Comparison of ENCODE assay signal across 1 cellular context in the genomic region with DNA sequence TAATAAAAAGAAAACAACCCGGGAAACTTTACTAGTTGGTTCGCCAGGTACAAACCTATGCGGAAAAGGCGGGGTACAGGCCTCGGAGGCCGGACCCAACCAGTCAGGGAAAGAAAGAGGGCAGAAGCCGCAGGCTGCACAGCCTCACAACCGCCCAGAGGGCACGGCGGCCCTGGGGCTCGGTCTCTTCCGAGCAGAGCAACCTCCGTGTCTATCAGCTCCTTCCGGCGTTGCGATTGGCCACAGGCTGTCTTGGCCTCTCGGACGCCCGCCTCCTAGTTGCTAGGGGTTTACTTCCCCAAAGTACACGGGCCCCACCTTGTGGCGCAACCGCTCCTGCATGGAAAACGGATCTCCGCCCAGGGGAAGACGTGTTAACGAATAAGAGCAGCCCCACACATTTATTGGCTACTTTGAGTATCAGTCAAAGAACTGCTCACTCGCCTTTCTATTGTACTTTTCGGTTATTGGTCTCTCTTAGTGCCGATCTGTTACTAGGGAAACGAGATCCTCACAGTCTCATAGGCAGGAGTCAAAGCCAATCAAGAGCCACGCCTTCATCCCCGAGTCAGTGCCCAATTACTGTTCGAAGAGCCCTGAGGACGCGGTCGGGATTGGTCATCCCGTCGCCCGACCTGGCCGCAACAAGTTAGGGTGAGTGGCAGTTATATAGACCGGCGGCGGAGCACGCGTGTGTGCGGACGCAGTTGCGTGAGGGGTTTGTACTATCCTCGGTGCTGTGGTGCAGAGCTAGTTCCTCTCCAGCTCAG.
A peak's percentile ranks its signal among the peaks of the same experiment; 100 is the strongest.
TF ChIP-seq lines count a peak whose summit lies in the region.

A gene (plus strand): TSS at position 696 of the 770 bp plus-strand sequence. CDS start 14,667 bp downstream, outside the sequence.

TF ChIP-seq in GM23338, 12 proteins besides CTCF, POLR2A, EP300 and RAD21 (continued from another document):
- TF ChIP-seq, protein P1, sequence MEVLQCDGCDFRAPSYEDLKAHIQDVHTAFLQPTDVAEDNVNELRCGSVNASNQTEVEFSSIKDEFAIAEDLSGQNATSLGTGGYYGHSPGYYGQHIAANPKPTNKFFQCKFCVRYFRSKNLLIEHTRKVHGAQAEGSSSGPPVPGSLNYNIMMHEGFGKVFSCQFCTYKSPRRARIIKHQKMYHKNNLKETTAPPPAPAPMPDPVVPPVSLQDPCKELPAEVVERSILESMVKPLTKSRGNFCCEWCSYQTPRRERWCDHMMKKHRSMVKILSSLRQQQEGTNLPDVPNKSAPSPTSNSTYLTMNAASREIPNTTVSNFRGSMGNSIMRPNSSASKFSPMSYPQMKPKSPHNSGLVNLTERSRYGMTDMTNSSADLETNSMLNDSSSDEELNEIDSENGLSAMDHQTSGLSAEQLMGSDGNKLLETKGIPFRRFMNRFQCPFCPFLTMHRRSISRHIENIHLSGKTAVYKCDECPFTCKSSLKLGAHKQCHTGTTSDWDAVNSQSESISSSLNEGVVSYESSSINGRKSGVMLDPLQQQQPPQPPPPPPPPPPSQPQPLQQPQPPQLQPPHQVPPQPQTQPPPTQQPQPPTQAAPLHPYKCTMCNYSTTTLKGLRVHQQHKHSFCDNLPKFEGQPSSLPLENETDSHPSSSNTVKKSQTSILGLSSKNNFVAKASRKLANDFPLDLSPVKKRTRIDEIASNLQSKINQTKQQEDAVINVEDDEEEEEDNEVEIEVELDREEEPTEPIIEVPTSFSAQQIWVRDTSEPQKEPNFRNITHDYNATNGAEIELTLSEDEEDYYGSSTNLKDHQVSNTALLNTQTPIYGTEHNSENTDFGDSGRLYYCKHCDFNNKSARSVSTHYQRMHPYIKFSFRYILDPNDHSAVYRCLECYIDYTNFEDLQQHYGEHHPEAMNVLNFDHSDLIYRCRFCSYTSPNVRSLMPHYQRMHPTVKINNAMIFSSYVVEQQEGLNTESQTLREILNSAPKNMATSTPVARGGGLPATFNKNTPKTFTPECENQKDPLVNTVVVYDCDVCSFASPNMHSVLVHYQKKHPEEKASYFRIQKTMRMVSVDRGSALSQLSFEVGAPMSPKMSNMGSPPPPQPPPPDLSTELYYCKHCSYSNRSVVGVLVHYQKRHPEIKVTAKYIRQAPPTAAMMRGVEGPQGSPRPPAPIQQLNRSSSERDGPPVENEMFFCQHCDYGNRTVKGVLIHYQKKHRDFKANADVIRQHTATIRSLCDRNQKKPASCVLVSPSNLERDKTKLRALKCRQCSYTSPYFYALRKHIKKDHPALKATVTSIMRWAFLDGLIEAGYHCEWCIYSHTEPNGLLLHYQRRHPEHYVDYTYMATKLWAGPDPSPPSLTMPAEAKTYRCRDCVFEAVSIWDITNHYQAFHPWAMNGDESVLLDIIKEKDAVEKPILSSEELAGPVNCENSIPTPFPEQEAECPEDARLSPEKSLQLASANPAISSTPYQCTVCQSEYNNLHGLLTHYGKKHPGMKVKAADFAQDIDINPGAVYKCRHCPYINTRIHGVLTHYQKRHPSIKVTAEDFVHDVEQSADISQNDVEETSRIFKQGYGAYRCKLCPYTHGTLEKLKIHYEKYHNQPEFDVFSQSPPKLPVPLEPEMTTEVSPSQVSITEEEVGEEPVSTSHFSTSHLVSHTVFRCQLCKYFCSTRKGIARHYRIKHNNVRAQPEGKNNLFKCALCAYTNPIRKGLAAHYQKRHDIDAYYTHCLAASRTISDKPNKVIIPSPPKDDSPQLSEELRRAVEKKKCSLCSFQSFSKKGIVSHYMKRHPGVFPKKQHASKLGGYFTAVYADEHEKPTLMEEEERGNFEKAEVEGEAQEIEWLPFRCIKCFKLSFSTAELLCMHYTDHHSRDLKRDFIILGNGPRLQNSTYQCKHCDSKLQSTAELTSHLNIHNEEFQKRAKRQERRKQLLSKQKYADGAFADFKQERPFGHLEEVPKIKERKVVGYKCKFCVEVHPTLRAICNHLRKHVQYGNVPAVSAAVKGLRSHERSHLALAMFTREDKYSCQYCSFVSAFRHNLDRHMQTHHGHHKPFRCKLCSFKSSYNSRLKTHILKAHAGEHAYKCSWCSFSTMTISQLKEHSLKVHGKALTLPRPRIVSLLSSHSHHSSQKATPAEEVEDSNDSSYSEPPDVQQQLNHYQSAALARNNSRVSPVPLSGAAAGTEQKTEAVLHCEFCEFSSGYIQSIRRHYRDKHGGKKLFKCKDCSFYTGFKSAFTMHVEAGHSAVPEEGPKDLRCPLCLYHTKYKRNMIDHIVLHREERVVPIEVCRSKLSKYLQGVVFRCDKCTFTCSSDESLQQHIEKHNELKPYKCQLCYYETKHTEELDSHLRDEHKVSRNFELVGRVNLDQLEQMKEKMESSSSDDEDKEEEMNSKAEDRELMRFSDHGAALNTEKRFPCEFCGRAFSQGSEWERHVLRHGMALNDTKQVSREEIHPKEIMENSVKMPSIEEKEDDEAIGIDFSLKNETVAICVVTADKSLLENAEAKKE (CRISPR knock-in tag; IDR thresholded peaks at IDR 0.05): no peak
- TF ChIP-seq, protein P2, sequence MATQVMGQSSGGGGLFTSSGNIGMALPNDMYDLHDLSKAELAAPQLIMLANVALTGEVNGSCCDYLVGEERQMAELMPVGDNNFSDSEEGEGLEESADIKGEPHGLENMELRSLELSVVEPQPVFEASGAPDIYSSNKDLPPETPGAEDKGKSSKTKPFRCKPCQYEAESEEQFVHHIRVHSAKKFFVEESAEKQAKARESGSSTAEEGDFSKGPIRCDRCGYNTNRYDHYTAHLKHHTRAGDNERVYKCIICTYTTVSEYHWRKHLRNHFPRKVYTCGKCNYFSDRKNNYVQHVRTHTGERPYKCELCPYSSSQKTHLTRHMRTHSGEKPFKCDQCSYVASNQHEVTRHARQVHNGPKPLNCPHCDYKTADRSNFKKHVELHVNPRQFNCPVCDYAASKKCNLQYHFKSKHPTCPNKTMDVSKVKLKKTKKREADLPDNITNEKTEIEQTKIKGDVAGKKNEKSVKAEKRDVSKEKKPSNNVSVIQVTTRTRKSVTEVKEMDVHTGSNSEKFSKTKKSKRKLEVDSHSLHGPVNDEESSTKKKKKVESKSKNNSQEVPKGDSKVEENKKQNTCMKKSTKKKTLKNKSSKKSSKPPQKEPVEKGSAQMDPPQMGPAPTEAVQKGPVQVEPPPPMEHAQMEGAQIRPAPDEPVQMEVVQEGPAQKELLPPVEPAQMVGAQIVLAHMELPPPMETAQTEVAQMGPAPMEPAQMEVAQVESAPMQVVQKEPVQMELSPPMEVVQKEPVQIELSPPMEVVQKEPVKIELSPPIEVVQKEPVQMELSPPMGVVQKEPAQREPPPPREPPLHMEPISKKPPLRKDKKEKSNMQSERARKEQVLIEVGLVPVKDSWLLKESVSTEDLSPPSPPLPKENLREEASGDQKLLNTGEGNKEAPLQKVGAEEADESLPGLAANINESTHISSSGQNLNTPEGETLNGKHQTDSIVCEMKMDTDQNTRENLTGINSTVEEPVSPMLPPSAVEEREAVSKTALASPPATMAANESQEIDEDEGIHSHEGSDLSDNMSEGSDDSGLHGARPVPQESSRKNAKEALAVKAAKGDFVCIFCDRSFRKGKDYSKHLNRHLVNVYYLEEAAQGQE (IDR thresholded peaks at IDR 0.05; ENCODE audit: unreplicated experiment): peak; percentile 26
- TF ChIP-seq STAT1 (IDR thresholded peaks at IDR 0.05; ENCODE audit: unreplicated experiment): no peak
TF ChIP-seq in GM23338: peak in this region for 4.
